8 cellular contexts compared by ENCODE assay signal in genomic region chr4:88285235-88285505, GRCh38. TPM values are rescaled to one million over a fixed set of nuclear protein-coding genes. Genes with fewer than 3 reads are reported as not detected.
DNase-seq lines count a peak whose midpoint lies in the region; ATAC-seq and TF ChIP-seq lines count a peak whose summit lies in the region.

No MANE protein-coding gene starts in this region.

- H3K27ac ChIP-seq in right atrium auricular region, result peak overlapping the region; percentile 84 to 99
- peak overlapping the region; percentile 97 to 98 for H3K27ac ChIP-seq in breast epithelium
- peak overlapping the region; percentile 79 to 97 for H3K27ac ChIP-seq in mucosa of rectum (ENCODE audit: low read depth in 2 of 2, low read length in 2 of 2)
- H3K27ac ChIP-seq in aorta (ENCODE audit: low read depth in 1 of 2, low read length in 2 of 2), result peak overlapping the region; percentile 94 to 97

- no peaks in the 10 kb centered on the region for H3K36me3 ChIP-seq in right atrium auricular region
- no peaks in the 10 kb centered on the region for H3K36me3 ChIP-seq in breast epithelium
- no peaks in the 10 kb centered on the region for H3K36me3 ChIP-seq in mucosa of rectum (ENCODE audit: control insufficient read depth in 2 of 2, insufficient read depth in 2 of 2, low read length in 2 of 2)
- H3K36me3 ChIP-seq in aorta (ENCODE audit: control insufficient read depth in 1 of 2, insufficient read depth in 2 of 2, low read length in 1 of 2), result no peaks in the 10 kb centered on the region

- H3K4me1 ChIP-seq in right atrium auricular region (peaks cover 0 to 34% of the 10 kb centered on the region in 2 donors), breast epithelium (no peaks in the 10 kb centered on the region), mucosa of rectum (ENCODE audit: control insufficient read depth in 2 of 2, insufficient read depth in 2 of 2, low read length in 2 of 2) (peaks cover 14 to 15% of the 10 kb centered on the region in 2 donors), aorta (ENCODE audit: control insufficient read depth in 1 of 2, insufficient read depth in 2 of 2, low read length in 2 of 2) (no peaks in the 10 kb centered on the region)

- intact Hi-C loops in left cardiac atrium (cut with DNase I), result no loop called here
- intact Hi-C loops in breast epithelium (cut with DNase I; ENCODE audit: low total_unique reads), result no loop called here
- intact Hi-C loops in aorta (cut with DNase I), result loop anchor here (5.0 to 10.0 kb wide), 2 partner anchors 57 to 170 kb away; partner anchors contain the start of gene HERC5 (in 1 of the 2)

- TF ChIP-seq CTCF in right atrium auricular region (IDR thresholded peaks at IDR 0.05) (no peak), breast epithelium (IDR thresholded peaks at IDR 0.05) (no peak)

- 12 to 20% methylated on average over 3 of the region's 3 CpGs for WGBS in aorta, 2 donors

- no peak for ATAC-seq in left cardiac atrium
- ATAC-seq in aorta (ENCODE audit: low FRiP score), result no peak
- ATAC-seq in GM21447 (IDR thresholded peaks at IDR 0.05; ENCODE audit: unreplicated experiment), result no peak
- no peak for ATAC-seq in HG03196 (IDR thresholded peaks at IDR 0.05; ENCODE audit: unreplicated experiment)

- peak overlapping the region; percentile 79 to 81 for H3K9ac ChIP-seq in mucosa of rectum (ENCODE audit: low read depth in 1 of 2, low read length in 2 of 2)

- H3K9me3 ChIP-seq in right atrium auricular region, result no peaks in the 10 kb centered on the region
- no peaks in the 10 kb centered on the region for H3K9me3 ChIP-seq in breast epithelium
- H3K9me3 ChIP-seq in mucosa of rectum (ENCODE audit: control insufficient read depth in 2 of 2, low read length in 2 of 2), result no peaks in the 10 kb centered on the region
- H3K9me3 ChIP-seq in aorta (ENCODE audit: control insufficient read depth, low read length), result no peaks in the 10 kb centered on the region

- H3K27me3 ChIP-seq in right atrium auricular region (no peaks in the 10 kb centered on the region), breast epithelium (no peaks in the 10 kb centered on the region), mucosa of rectum (ENCODE audit: control insufficient read depth in 2 of 2, insufficient read depth in 2 of 2, low read length in 2 of 2) (no peaks in the 10 kb centered on the region), aorta (ENCODE audit: control insufficient read depth in 1 of 2, insufficient read depth in 2 of 2, low read length in 1 of 2) (no peaks in the 10 kb centered on the region)

- no peak for TF ChIP-seq POLR2A in breast epithelium (IDR thresholded peaks at IDR 0.05)

- H3K4me3 ChIP-seq in right atrium auricular region (peak overlapping the region; percentile 45 to 74), breast epithelium (peak overlapping the region; percentile 64 to 76 (median 70)), mucosa of rectum (ENCODE audit: low read length in 2 of 2) (peak overlapping the region; percentile 87 to 95), aorta (ENCODE audit: low read length in 2 of 2) (peak overlapping the region; percentile 80 to 83)

- DNase-seq in right atrium auricular region (ENCODE audit: low spot score), result no peak
- no peak for DNase-seq in left cardiac atrium
- no peak for DNase-seq in breast epithelium (ENCODE audit: low spot score in 2 of 2)
- no peak for DNase-seq in aorta
- no peak for DNase-seq in hepatic stellate cell (ENCODE audit: low spot score)

RNA-seq across cellular contexts. Expression of gene PPM1K, which starts 0.8 kb away (rescaled TPM):
- 100 to 1,000 TPM in 1 of 2 donors, 10 to 100 TPM in 1; 45.2 to 168 TPM for total RNA-seq in right atrium auricular region
- 100 to 1,000 TPM in 1 of 2 donors, 10 to 100 TPM in 1; 61.9 to 126 TPM for total RNA-seq in left cardiac atrium
- 10 to 100 TPM; 13.8 to 26.2 (median 20.5) TPM for total RNA-seq in breast epithelium
- total RNA-seq in aorta, result 10 to 100 TPM; 39.2 to 51.4 TPM
- 10 to 100 TPM; 14.9 to 25.8 TPM for polyA plus RNA-seq in aorta

Comparison
In these comparisons a context has a peak if more than half of its experiments do, and no peak if none do; other contexts are left out.
1. intact Hi-C loops: an anchor here in aorta (5.0 to 10.0 kb wide); none called in left cardiac atrium and breast epithelium.